Comparison of ENCODE assay signal across 8 cellular contexts in the genomic region with DNA sequence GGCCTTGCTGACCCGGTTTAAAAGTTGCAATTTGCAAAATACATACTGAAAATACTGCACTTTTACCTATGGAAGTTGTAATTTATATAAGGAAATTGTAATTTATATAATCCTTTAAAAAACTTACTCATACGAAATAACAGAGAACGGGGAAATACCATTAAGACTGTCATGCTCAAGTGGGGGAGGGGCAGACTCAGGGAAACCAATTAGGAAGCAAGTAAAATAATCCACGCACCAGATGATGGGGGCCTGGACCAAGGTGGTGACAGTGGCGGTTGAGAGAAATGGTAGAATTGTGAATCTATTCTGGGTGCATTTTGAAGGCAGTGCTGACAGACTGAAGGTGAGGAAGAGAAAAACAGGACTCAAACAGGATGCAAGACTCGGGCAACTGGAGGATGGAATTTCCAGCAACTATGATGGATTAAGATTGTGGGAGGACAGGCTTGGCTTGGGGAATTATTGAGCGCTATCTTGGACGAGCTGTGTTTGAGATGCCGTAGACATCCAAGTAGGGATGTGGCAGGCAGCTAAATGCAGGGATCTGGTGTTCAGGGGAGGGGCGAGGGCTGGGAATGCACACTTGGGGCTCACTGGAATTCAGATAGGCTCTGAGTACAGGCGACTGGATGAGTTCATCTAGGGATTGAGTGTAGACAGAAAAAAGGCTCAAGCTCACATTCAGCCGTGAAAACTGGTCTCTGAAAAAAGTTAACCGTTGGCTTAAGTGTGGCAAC. TPM values are rescaled to one million over a fixed set of nuclear protein-coding genes. Genes with fewer than 3 reads are reported as not detected.
DNase-seq lines count a peak whose midpoint lies in the region; ATAC-seq and TF ChIP-seq lines count a peak whose summit lies in the region.

No MANE protein-coding gene starts in this region.

- H3K27me3 Mint-ChIP-seq in nephron progenitor cell (ENCODE audit: low read depth, poor library complexity), result peaks cover 12% of the 10 kb centered on the region

- peaks cover 5% of the 10 kb centered on the region for H3K36me3 Mint-ChIP-seq in nephron progenitor cell (ENCODE audit: low read depth)

- H3K36me3 ChIP-seq in SK-N-MC (ENCODE audit: insufficient read depth, low read length) (no peaks in the 10 kb centered on the region), esophagus (ENCODE audit: control insufficient read depth in 2 of 2, insufficient read depth in 2 of 2, low read length in 1 of 2) (no peaks in the 10 kb centered on the region)

- H3K4me3 Mint-ChIP-seq in nephron progenitor cell, result peak overlapping the region; percentile 95

- TF ChIP-seq CTCF in nephron progenitor cell (IDR thresholded peaks at IDR 0.05), result no peak
- no peak for TF ChIP-seq CTCF in GM10248 (IDR thresholded peaks at IDR 0.05; ENCODE audit: control extremely low read depth, extremely low read depth, low read depth, missing control alignments)

- peak overlapping the region; percentile 98 for H3K27ac Mint-ChIP-seq in nephron progenitor cell

- ATAC-seq in HG02870 (IDR thresholded peaks at IDR 0.05; ENCODE audit: unreplicated experiment), result no peak

- H3K9me3 Mint-ChIP-seq in nephron progenitor cell, result peaks cover 14% of the 10 kb centered on the region

- H3K4me1 Mint-ChIP-seq in nephron progenitor cell, result peaks cover 52% of the 10 kb centered on the region

- H3K4me1 ChIP-seq in esophagus (ENCODE audit: control insufficient read depth in 2 of 2, insufficient read depth in 2 of 2, low read length in 1 of 2), result no peaks in the 10 kb centered on the region

- CTCF ChIA-PET in GM10248 (lab: Yijun Ruan, JAX), result interaction anchor here (1.4 kb wide), 1 partner anchor 57 kb away, joined by 3 read pairs; no protein-coding TSS in a partner anchor

- H3K4me3 ChIP-seq in SK-N-MC, result peak overlapping the region; percentile 86
- peak overlapping the region; percentile 85 to 95 for H3K4me3 ChIP-seq in esophagus (ENCODE audit: low read depth in 1 of 2, low read length in 2 of 2)

- WGBS in esophagus, 2 donors, result 21 to 22% methylated on average over 13 of the region's 13 CpGs

- H3K27me3 ChIP-seq in esophagus (ENCODE audit: control insufficient read depth in 1 of 2, insufficient read depth in 2 of 2, low read length in 2 of 2), result no peaks in the 10 kb centered on the region

- H3K9me3 ChIP-seq in SK-N-MC (ENCODE audit: low read depth, low read length) (no peaks in the 10 kb centered on the region), esophagus (ENCODE audit: control insufficient read depth in 2 of 2, insufficient read depth in 1 of 2, low read depth in 1 of 2, low read length in 1 of 2) (no peaks in the 10 kb centered on the region)

- peak; percentile 28 to 58 for DNase-seq in NCI-H524 (lab: John Stamatoyannopoulos, UW)
- DNase-seq in NCI-H524 treated with DMSO at 0.1 percent for 48 hours (lab: John Stamatoyannopoulos, UW), result no peak
- DNase-seq in SK-N-MC (ENCODE audit: low read depth, low spot score), result no peak
- peak; percentile 27 for DNase-seq in nephron progenitor cell
- no peak for DNase-seq in GM10248 (ENCODE audit: extremely low spot score)
- DNase-seq in NCI-H187 (lab: John Stamatoyannopoulos, UW), result no peak

- POLR2A ChIA-PET in GM10248 (lab: Yijun Ruan, JAX), result no interaction called here

- peak overlapping the region; percentile 93 for H3K9ac ChIP-seq in SK-N-MC (ENCODE audit: insufficient read length)

- H3K27ac ChIP-seq in SK-N-MC, result no peak overlapping the region
- peak overlapping the region; percentile 8 to 88 for H3K27ac ChIP-seq in esophagus (ENCODE audit: low read depth in 2 of 2, low read length in 1 of 2)

RNA-seq across cellular contexts. Expression of gene LCA5L, which starts 1.0 kb away (rescaled TPM):
- polyA plus RNA-seq in esophagus, result under 1 TPM; 0.31 to 0.48 TPM

RNA-seq across cellular contexts. Expression of gene SH3BGR, which starts 7.2 kb away (rescaled TPM):
- polyA plus RNA-seq in esophagus, result 1 to 10 TPM; 4.9 TPM

Comparison
In these comparisons a context has a peak if more than half of its experiments do, and no peak if none do; other contexts are left out.
1. DNase-seq: peak in NCI-H524 (2 of 2) and nephron progenitor cell (single experiment); none in NCI-H524 treated with DMSO at 0.1 percent for 48 hours (single experiment), SK-N-MC (single experiment), GM10248 (single experiment) and NCI-H187 (0 of 2).